In genomic region chr2:76921006-76921405, GRCh38 we compare ENCODE assay signal across 26 cellular contexts.
A peak's percentile ranks its signal among the peaks of the same experiment; 100 is the strongest.
DNase-seq lines count a peak whose midpoint lies in the region; ATAC-seq, FAIRE-seq and TF ChIP-seq lines count a peak whose summit lies in the region.
"Had no signal": no experiment of that assay in that cellular context is flagged by ENCODE, and none has a peak within 500 bp of the region (broad histone marks: within the 10 kb centered on the region; RNA-seq: fewer than 3 reads in every experiment).

No MANE protein-coding gene starts in this region.

- no peak for TF ChIP-seq RAD21 in HepG2 (CRISPR knock-in tag; IDR thresholded peaks at IDR 0.05)
- TF ChIP-seq RAD21 in K562 (CRISPR knock-in tag; conservative IDR thresholded peaks at IDR 0.05 in 1 of 2, IDR thresholded peaks at IDR 0.05 in 1 of 2): no peak

- H3K27ac ChIP-seq in HepG2 (ENCODE audit: extremely low read length, insufficient read depth, low read length) (no peak overlapping the region), right lobe of liver (no peak overlapping the region), K562 (ENCODE audit: extremely low read depth, low read depth, low read length) (no peak overlapping the region), substantia nigra (ENCODE audit: low read depth, low read length, poor library complexity, severe bottlenecking) (no peak overlapping the region)
- H3K27ac ChIP-seq: 22Rv1, BLaER1 had no signal

- H3K36me3 Mint-ChIP-seq in activated CD4-positive, alpha-beta T cell treated with anti-CD3 and anti-CD28 coated beads, Interleukin-2, amount 10 ng/mL, durations not matched to agents 24 days and 14 days (ENCODE audit: low read depth): no peaks in the 10 kb centered on the region
- H3K36me3 Mint-ChIP-seq: CD14-positive monocyte; CD4-positive, alpha-beta memory T cell; CD4-positive, CD25-positive, alpha-beta regulatory T cell; CD8-positive, alpha-beta memory T cell had no signal

- H4K20me1 ChIP-seq in HepG2 (ENCODE audit: insufficient read depth, low read length) (no peaks in the 10 kb centered on the region), K562 (replicated peaks; ENCODE audit: control insufficient read depth, insufficient read depth, low read length) (no peaks in the 10 kb centered on the region)
- H4K20me1 ChIP-seq: BLaER1 had no signal

- no peak for TF ChIP-seq POLR2A in HepG2 (IDR thresholded peaks at IDR 0.05; ENCODE audit: insufficient read depth in 1 of 2, low read depth in 2 of 2, low read length in 2 of 2)
- no peak for TF ChIP-seq POLR2A in right lobe of liver (IDR thresholded peaks at IDR 0.05)
- TF ChIP-seq POLR2A in K562 (conservative IDR thresholded peaks at IDR 0.05): no peak

- H3K36me3 ChIP-seq in HepG2 (replicated peaks in 1 of 2; ENCODE audit: control insufficient read depth in 1 of 2, insufficient read depth in 2 of 2, low read length in 2 of 2): no peaks in the 10 kb centered on the region
- H3K36me3 ChIP-seq in right lobe of liver: no peaks in the 10 kb centered on the region
- no peaks in the 10 kb centered on the region for H3K36me3 ChIP-seq in K562 (ENCODE audit: control insufficient read depth, insufficient read depth, low read length)
- H3K36me3 ChIP-seq: BE2C, BLaER1 had no signal

- in situ Hi-C loops in HepG2 (cut with HindIII; ENCODE audit: extremely low pct_ligation_motif_present, low pct_unique_long_range_greater_than_20kb): no loop called here
- in situ Hi-C loops in K562 (cut with MboI): no loop called here

- DNase-seq in HepG2 (ENCODE audit: low spot score) (no peak), right lobe of liver (no peak), K562 (ENCODE audit: extremely low read depth in 1 of 4, low spot score in 3 of 4) (no peak), substantia nigra (lab: John Stamatoyannopoulos, UW) (no peak)
- no peak for DNase-seq in activated CD4-positive, alpha-beta T cell treated with anti-CD3 and anti-CD28 coated beads, Interleukin-2, amount 10 ng/mL, durations not matched to agents 24 days and 14 days
- DNase-seq: ACHN; BE2C; C1 segment of cervical spinal cord; CD4-positive, alpha-beta memory T cell; CD4-positive, CD25-positive, alpha-beta regulatory T cell; CD8-positive, alpha-beta memory T cell; COR-L47; DMS 273 treated with DMSO at 0.1 percent for 48 hours; DMS153; DMS53; DMS79; DND-41; EL; GDM1 had no signal

- no peak overlapping the region for H3K9ac ChIP-seq in HepG2 (ENCODE audit: insufficient read depth, low read depth, low read length)
- H3K9ac ChIP-seq in K562 (ENCODE audit: insufficient read depth in 1 of 2, low read depth in 2 of 2, low read length in 2 of 2): no peak overlapping the region
- H3K9ac ChIP-seq: BLaER1 had no signal

- H3K4me1 ChIP-seq in HepG2 (ENCODE audit: insufficient read depth, low read length) (no peaks in the 10 kb centered on the region), right lobe of liver (no peaks in the 10 kb centered on the region), K562 (replicated peaks in 1 of 2; ENCODE audit: control insufficient read depth in 2 of 2, insufficient read depth in 2 of 2, low read length in 2 of 2) (no peaks in the 10 kb centered on the region)
- H3K4me1 ChIP-seq: BE2C, BLaER1 had no signal

- no peak for TF ChIP-seq CTCF in HepG2 (CRISPR knock-in tag; IDR thresholded peaks at IDR 0.05)
- TF ChIP-seq CTCF in right lobe of liver (IDR thresholded peaks at IDR 0.05): no peak
- no peak for TF ChIP-seq CTCF in K562 (IDR thresholded peaks at IDR 0.05 in 2 of 3, conservative IDR thresholded peaks at IDR 0.05 in 1 of 3; ENCODE audit: insufficient read depth in 2 of 3, low read depth in 1 of 3, low read length in 3 of 3)

- TF ChIP-seq EP300 in HepG2 (IDR thresholded peaks at IDR 0.05; ENCODE audit: low read depth in 2 of 2, low read length in 2 of 2) (no peak), HepG2 (CRISPR knock-in tag; IDR thresholded peaks at IDR 0.05; ENCODE audit: borderline replicate concordance) (no peak), K562 (IDR thresholded peaks at IDR 0.05; ENCODE audit: low read length) (no peak)

- peaks cover 0 to 7% of the 10 kb centered on the region in 2 experiments; a peak in 1 of 5 replicates for H3K27me3 ChIP-seq in HepG2 (ENCODE audit: control insufficient read depth in 1 of 2, insufficient read depth in 2 of 2, low read length in 2 of 2)
- H3K27me3 ChIP-seq in right lobe of liver: no peaks in the 10 kb centered on the region
- H3K27me3 ChIP-seq in K562 (ENCODE audit: control insufficient read depth in 2 of 2, insufficient read depth in 2 of 2, low read length in 2 of 2): no peaks in the 10 kb centered on the region
- H3K27me3 ChIP-seq: BE2C, BLaER1 had no signal

- no peak overlapping the region for H2AFZ ChIP-seq in HepG2 (ENCODE audit: low read length)
- H2AFZ ChIP-seq in K562 (ENCODE audit: low read depth, low read length): no peak overlapping the region

- no TSS peak for BruUV-seq in HepG2 (replicated peaks; lab: Mats Ljungman, UMichigan)
- BruUV-seq in K562 (replicated peaks; lab: Mats Ljungman, UMichigan): no TSS peak

- H3K9me3 ChIP-seq in HepG2 (ENCODE audit: low read length) (no peaks in the 10 kb centered on the region), right lobe of liver (no peaks in the 10 kb centered on the region), K562 (replicated peaks; ENCODE audit: control insufficient read depth, insufficient read depth, low read depth, low read length) (no peaks in the 10 kb centered on the region)
- H3K9me3 ChIP-seq: BE2C, BLaER1 had no signal

- CTCF ChIA-PET in HepG2 (lab: Yijun Ruan, JAX; ENCODE audit: low intra/inter-chr PET ratio, low total read pairs): no interaction called here
- CTCF ChIA-PET in K562 (lab: Yijun Ruan, JAX; ENCODE audit: low intra/inter-chr PET ratio): no interaction called here

- POLR2A ChIA-PET in HepG2 (lab: Yijun Ruan, JAX) (no interaction called here), K562 (lab: Yijun Ruan, JAX) (no interaction called here)

- H3K9me1 ChIP-seq in K562 (ENCODE audit: control insufficient read depth, insufficient read depth, low read length): no peaks in the 10 kb centered on the region

- no peak overlapping the region for H3K4me3 Mint-ChIP-seq in activated CD4-positive, alpha-beta T cell treated with anti-CD3 and anti-CD28 coated beads, Interleukin-2, amount 10 ng/mL, durations not matched to agents 24 days and 14 days
- H3K4me3 Mint-ChIP-seq: CD14-positive monocyte; CD4-positive, alpha-beta memory T cell; CD4-positive, CD25-positive, alpha-beta regulatory T cell; CD8-positive, alpha-beta memory T cell had no signal

- no peaks in the 10 kb centered on the region for H3K79me2 ChIP-seq in HepG2 (ENCODE audit: insufficient read depth, low read length)
- no peaks in the 10 kb centered on the region for H3K79me2 ChIP-seq in K562 (ENCODE audit: control insufficient read depth, insufficient read depth, low read length)

- intact Hi-C loops in HepG2 (cut with micrococcal nuclease; ENCODE audit: unreplicated experiment): no loop called here
- intact Hi-C loops in right lobe of liver (cut with DNase I): no loop called here
- intact Hi-C loops in K562 (cut with micrococcal nuclease): no loop called here
- intact Hi-C loops in activated CD4-positive, alpha-beta T cell treated with anti-CD3 and anti-CD28 coated beads, Interleukin-2, amount 10 ng/mL, durations not matched to agents 24 days and 14 days (cut with micrococcal nuclease): no loop called here

- FAIRE-seq in HepG2 (lab: Jason Lieb, UNC): no peak
- FAIRE-seq in K562 (lab: Jason Lieb, UNC): no peak
- FAIRE-seq in islet of Langerhans (lab: Jason Lieb, UNC): peak; percentile 58
- FAIRE-seq: GM12878, GM12892, GM18507 had no signal

- H3K4me3 ChIP-seq in HepG2 (replicated peaks in 1 of 3; ENCODE audit: insufficient read depth in 1 of 3, low read depth in 2 of 3, low read length in 3 of 3): no peak overlapping the region
- no peak overlapping the region for H3K4me3 ChIP-seq in right lobe of liver
- H3K4me3 ChIP-seq in K562: no peak overlapping the region
- H3K4me3 ChIP-seq: BLaER1, GM12878 had no signal

- peaks cover 4% of the 10 kb centered on the region for H3K9me3 Mint-ChIP-seq in activated CD4-positive, alpha-beta T cell treated with anti-CD3 and anti-CD28 coated beads, Interleukin-2, amount 10 ng/mL, durations not matched to agents 24 days and 14 days

- no peaks in the 10 kb centered on the region for H3K4me1 Mint-ChIP-seq in activated CD4-positive, alpha-beta T cell treated with anti-CD3 and anti-CD28 coated beads, Interleukin-2, amount 10 ng/mL, durations not matched to agents 24 days and 14 days
- H3K4me1 Mint-ChIP-seq: CD14-positive monocyte; CD4-positive, alpha-beta memory T cell; CD4-positive, CD25-positive, alpha-beta regulatory T cell; CD8-positive, alpha-beta memory T cell had no signal

- H3K4me2 ChIP-seq in HepG2 (ENCODE audit: low read depth, low read length) (no peak overlapping the region), K562 (ENCODE audit: insufficient read depth, low read length) (no peak overlapping the region)
- H3K4me2 ChIP-seq: BLaER1 had no signal

- no peak for ATAC-seq in HepG2
- ATAC-seq in right lobe of liver: no peak
- no peak for ATAC-seq in K562
- ATAC-seq: GM12878 had no signal

- 1% methylated on average over 2 of the region's 2 CpGs for WGBS in HepG2 (ENCODE audit: low lambda C conversion rate)
- WGBS in right lobe of liver (ENCODE audit: insufficient coverage, low coverage, low lambda C conversion rate, missing lambda C conversion rate): 47% methylated on average over 2 of the region's 2 CpGs
- WGBS in K562 (ENCODE audit: insufficient coverage, low coverage, missing lambda C conversion rate): 0% methylated on average over 2 of the region's 2 CpGs

- no peaks in the 10 kb centered on the region for H3K27me3 Mint-ChIP-seq in activated CD4-positive, alpha-beta T cell treated with anti-CD3 and anti-CD28 coated beads, Interleukin-2, amount 10 ng/mL, durations not matched to agents 24 days and 14 days
- H3K27me3 Mint-ChIP-seq: CD4-positive, alpha-beta memory T cell; CD4-positive, CD25-positive, alpha-beta regulatory T cell; CD8-positive, alpha-beta memory T cell had no signal

- H3K27ac Mint-ChIP-seq in activated CD4-positive, alpha-beta T cell treated with anti-CD3 and anti-CD28 coated beads, Interleukin-2, amount 10 ng/mL, durations not matched to agents 24 days and 14 days: no peak overlapping the region
- H3K27ac Mint-ChIP-seq: CD14-positive monocyte; CD4-positive, alpha-beta memory T cell; CD4-positive, CD25-positive, alpha-beta regulatory T cell; CD8-positive, alpha-beta memory T cell had no signal

TF ChIP-seq in HepG2, 621 proteins besides CTCF, POLR2A, EP300 and RAD21 (continues in another document):
- no peak for TF ChIP-seq POLR2AphosphoS2 (IDR thresholded peaks at IDR 0.05; ENCODE audit: low read depth, low read length)
- peak; percentile 97 for TF ChIP-seq MAFF (IDR thresholded peaks at IDR 0.05; ENCODE audit: low read depth, low read length)
- TF ChIP-seq NFE2L2 (IDR thresholded peaks at IDR 0.05; ENCODE audit: low read length): peak; percentile 43; the same call in 1 of the 2 replicates

TF ChIP-seq in K562, 482 proteins besides CTCF, POLR2A, EP300 and RAD21 (continues in another document):
- no peak for TF ChIP-seq DPF2 (IDR thresholded peaks at IDR 0.05)
- TF ChIP-seq MAFF (IDR thresholded peaks at IDR 0.05; ENCODE audit: low read length): peak; percentile 62

Comparison
In these comparisons a context has a peak if more than half of its experiments do, and no peak if none do; other contexts are left out.
1. Of the 241 proteins assayed by ChIP-seq in both HepG2 and K562: peak only in HepG2: none; only in K562: MAFG; in both: MAFF and MAFK; in neither: 238.